In genomic region chr9:19409406-19410194, GRCh38 we compare ENCODE assay signal across 8 cellular contexts. TPM values are rescaled to one million over a fixed set of nuclear protein-coding genes. Genes with fewer than 3 reads are reported as not detected.
A peak's percentile ranks its signal among the peaks of the same experiment; 100 is the strongest.
DNase-seq lines count a peak whose midpoint lies in the region; ATAC-seq, FAIRE-seq and TF ChIP-seq lines count a peak whose summit lies in the region.

No MANE protein-coding gene starts in this region.

- H3K36me3 ChIP-seq in H1 (ENCODE audit: control insufficient read depth in 2 of 4, insufficient read depth in 4 of 4, low read length in 3 of 4), result no peaks in the 10 kb centered on the region

- peaks cover 7% of the 10 kb centered on the region; the same call in 1 of the 2 replicates for H3K79me1 ChIP-seq in H1 (ENCODE audit: low read depth, low read length)

- H3K79me2 ChIP-seq in H1 (ENCODE audit: control insufficient read depth in 1 of 2, insufficient read depth in 2 of 2, low read length in 2 of 2), result peaks cover 0 to 32% of the 10 kb centered on the region in 2 experiments; a peak in 2 of 4 replicates

- no peak overlapping the region for H2BK120ac ChIP-seq in H1 (replicated peaks; ENCODE audit: low read depth, low read length)

- no peaks in the 10 kb centered on the region for H4K20me1 ChIP-seq in H1 (replicated peaks in 1 of 2; ENCODE audit: control insufficient read depth in 1 of 2, insufficient read depth in 2 of 2, low read length in 2 of 2)

- no peak for TF ChIP-seq POLR2A in H1 (IDR thresholded peaks at IDR 0.05; ENCODE audit: control extremely low read depth in 1 of 2, low read depth in 2 of 2, low read length in 2 of 2)

- H3K4ac ChIP-seq in H1 (replicated peaks; ENCODE audit: insufficient read length, low read depth, low read length), result no peak overlapping the region

- no peak overlapping the region for H2BK20ac ChIP-seq in H1 (ENCODE audit: low read length)

- no peaks in the 10 kb centered on the region for H3K9me3 Mint-ChIP-seq in T-helper 1 cell treated with Interleukin-12 subunit alpha and Interleukin-12 subunit beta and Interleukin-4 antibody, amounts not matched to agents 30 μg/mL and 1 μg/mL, for 36 hours

- no peak overlapping the region for H3K56ac ChIP-seq in H1 (replicated peaks; ENCODE audit: insufficient read length, low read depth, low read length)

- H2BK5ac ChIP-seq in H1 (ENCODE audit: low read depth, low read length), result 0 out of 2 replicates have a peak overlapping the region, but pooled peaks have one; percentile 57

- no peak overlapping the region; the same call in 1 of the 2 replicates for H3K27ac ChIP-seq in H1 (ENCODE audit: low read depth, low read length)

- FAIRE-seq in H1 (lab: Jason Lieb, UNC), result no peak
- FAIRE-seq in urothelium cell line (lab: Jason Lieb, UNC), result no peak

- H3K4me1 Mint-ChIP-seq in T-helper 1 cell treated with Interleukin-12 subunit alpha and Interleukin-12 subunit beta and Interleukin-4 antibody, amounts not matched to agents 30 μg/mL and 1 μg/mL, for 36 hours (ENCODE audit: low read depth), result peaks cover 12% of the 10 kb centered on the region

- POLR2A ChIA-PET in H1 (lab: Charles Lee; ENCODE audit: partially characterized antibody), result interaction anchor here (0.7 to 2.0 kb wide), 7 partner anchors 12 to 179 kb away, joined by 3 to 15 read pairs (median 5); partner anchors contain the start of genes DENND4C and RPS6

- ATAC-seq in GM19043 (IDR thresholded peaks at IDR 0.05; ENCODE audit: low read depth, unreplicated experiment), result peak; percentile 20
- ATAC-seq in HG03039 (IDR thresholded peaks at IDR 0.05; ENCODE audit: unreplicated experiment), result no peak

- H4K5ac ChIP-seq in H1 (ENCODE audit: insufficient read length, low read depth, low read length), result no peak overlapping the region

- peak overlapping the region; percentile 81 for H2AFZ ChIP-seq in H1 (ENCODE audit: low read length)

- H3K27me3 ChIP-seq in H1 (replicated peaks in 1 of 4; ENCODE audit: control insufficient read depth in 3 of 4, extremely low read depth in 1 of 4, insufficient read depth in 3 of 4, low read length in 3 of 4) (peaks cover 0 to 7% (median 0%) of the 10 kb centered on the region in 4 experiments; a peak in 2 of 7 replicates), mononuclear cell (ENCODE audit: insufficient read depth, low read length) (no peaks in the 10 kb centered on the region)

- 0 out of 2 replicates have a peak overlapping the region, but pooled peaks have one; percentile 49 for H2AK5ac ChIP-seq in H1 (ENCODE audit: low read depth, low read length)

- H4K8ac ChIP-seq in H1 (ENCODE audit: extremely low read depth, insufficient read depth, low read length), result no peak overlapping the region

- H2BK15ac ChIP-seq in H1 (ENCODE audit: low read length), result no peak overlapping the region

- peaks cover 16% of the 10 kb centered on the region for H3K23me2 ChIP-seq in H1 (ENCODE audit: low read depth, low read length)

- H3K27ac Mint-ChIP-seq in T-helper 1 cell treated with Interleukin-12 subunit alpha and Interleukin-12 subunit beta and Interleukin-4 antibody, amounts not matched to agents 30 μg/mL and 1 μg/mL, for 36 hours, result peak overlapping the region; percentile 80

- TF ChIP-seq EP300 in H1 (IDR thresholded peaks at IDR 0.05; ENCODE audit: borderline replicate concordance in 1 of 2, low read depth in 2 of 2, low read length in 2 of 2), result no peak

- H3K23ac ChIP-seq in H1 (ENCODE audit: insufficient read length), result no peak overlapping the region

- H2BK12ac ChIP-seq in H1 (ENCODE audit: low read depth, low read length), result no peak overlapping the region

- WGBS in H1 (ENCODE audit: extremely low coverage in 1 of 2, insufficient coverage in 1 of 2, insufficient read length in 1 of 2, insufficient replicate concordance in 2 of 2, low coverage in 1 of 2, low lambda C conversion rate in 2 of 2, missing lambda C conversion rate in 1 of 2), 2 experiments, result 13% methylated on average over 17 of the region's 17 CpGs; no CpG with 5 or more reads in 1 of the 2 experiments

- no peak overlapping the region for H3K14ac ChIP-seq in H1 (ENCODE audit: insufficient read length)

- H4K91ac ChIP-seq in H1 (replicated peaks; ENCODE audit: insufficient read length, low read length), result no peak overlapping the region

- CTCF ChIA-PET in H1 (lab: Charles Lee; ENCODE audit: partially characterized antibody), result interaction anchor here (0.8 to 1.5 kb wide), 4 partner anchors 13 to 55 kb away, joined by 3 to 8 read pairs (median 4); no protein-coding TSS in a partner anchor

- no peak for TF ChIP-seq CTCF in H1 (IDR thresholded peaks at IDR 0.05; ENCODE audit: control extremely low read depth in 1 of 3, insufficient read depth in 1 of 3, low read depth in 1 of 3, low read length in 3 of 3)

- H3K4me1 ChIP-seq in H1 (replicated peaks in 1 of 4; ENCODE audit: control insufficient read depth in 3 of 4, insufficient read depth in 4 of 4, low read length in 3 of 4) (peaks cover 2 to 13% (median 10%) of the 10 kb centered on the region in 4 experiments; a peak in 5 of 7 replicates), mononuclear cell (ENCODE audit: insufficient read depth, low read length) (peaks cover 19% of the 10 kb centered on the region)

- no peak; a peak in 1 of 4 replicates for TF ChIP-seq RAD21 in H1 (IDR thresholded peaks at IDR 0.05 in 1 of 2, conservative IDR thresholded peaks at IDR 0.05 in 1 of 2; ENCODE audit: low read depth in 2 of 2, low read length in 2 of 2)

- peak overlapping the region; percentile 74 to 95 for H3K4me2 ChIP-seq in H1 (ENCODE audit: insufficient read depth in 1 of 2, low read depth in 2 of 2, low read length in 2 of 2)

- no peaks in the 10 kb centered on the region for H3K36me3 Mint-ChIP-seq in T-helper 1 cell treated with Interleukin-12 subunit alpha and Interleukin-12 subunit beta and Interleukin-4 antibody, amounts not matched to agents 30 μg/mL and 1 μg/mL, for 36 hours (ENCODE audit: low read depth)

- DNase-seq in AG20443 (ENCODE audit: low spot score) (peak; percentile 20), HT1080 (ENCODE audit: low read depth) (peak; percentile 28), H1 (ENCODE audit: low read depth in 1 of 2, low spot score in 2 of 2) (no peak), urothelium cell line (ENCODE audit: low spot score) (peak; percentile 45)

- H3K4me3 ChIP-seq in H1 (ENCODE audit: extremely low read depth in 1 of 4, insufficient read depth in 2 of 4, low read depth in 3 of 4, low read length in 4 of 4), result peak overlapping the region; percentile 65 to 88 (median 80)
- H3K4me3 ChIP-seq in mononuclear cell (ENCODE audit: low read length), result peak overlapping the region; percentile 67

- H3K27me3 Mint-ChIP-seq in T-helper 1 cell treated with Interleukin-12 subunit alpha and Interleukin-12 subunit beta and Interleukin-4 antibody, amounts not matched to agents 30 μg/mL and 1 μg/mL, for 36 hours (ENCODE audit: low read depth), result peaks cover 10% of the 10 kb centered on the region

- H3K4me3 Mint-ChIP-seq in T-helper 1 cell treated with Interleukin-12 subunit alpha and Interleukin-12 subunit beta and Interleukin-4 antibody, amounts not matched to agents 30 μg/mL and 1 μg/mL, for 36 hours, result peak overlapping the region; percentile 97

- no peaks in the 10 kb centered on the region for H3K9me3 ChIP-seq in H1 (ENCODE audit: insufficient read depth in 2 of 2, low read depth in 1 of 2, low read length in 1 of 2)
- no peaks in the 10 kb centered on the region for H3K9me3 ChIP-seq in mononuclear cell (ENCODE audit: low read depth, low read length)

- H3K18ac ChIP-seq in H1 (ENCODE audit: extremely low read depth, low read length), result peak overlapping the region; percentile 26

- H3K9ac ChIP-seq in H1 (replicated peaks in 1 of 4; ENCODE audit: extremely low read depth in 1 of 4, low read depth in 3 of 4, low read length in 3 of 4), result peak overlapping the region in 3 of 4 experiments; percentile 47 to 61 (median 51); a peak in 6 of 7 replicates

TF ChIP-seq in H1, 55 proteins besides CTCF, POLR2A, EP300 and RAD21:
- no peak for TF ChIP-seq BCL11A (IDR thresholded peaks at IDR 0.05; ENCODE audit: low read depth in 2 of 2, low read length in 2 of 2)
- 0 out of 4 replicates have a peak, but pooled peaks of 1 of the 2 experiments have one; percentile 52 for TF ChIP-seq HDAC2 (IDR thresholded peaks at IDR 0.05; ENCODE audit: borderline replicate concordance in 1 of 2, low read depth in 2 of 2, low read length in 2 of 2)
- TF ChIP-seq SUZ12 (IDR thresholded peaks at IDR 0.05; ENCODE audit: low read length), result 0 out of 2 replicates have a peak, but pooled peaks have one; percentile 31
- peak; percentile 3 to 12; a peak in 1 of 4 replicates for TF ChIP-seq SIN3A (conservative IDR thresholded peaks at IDR 0.05 in 1 of 2, IDR thresholded peaks at IDR 0.05 in 1 of 2; ENCODE audit: low read depth in 1 of 2, low read length in 2 of 2)
- no peak for TF ChIP-seq HDAC6 (IDR thresholded peaks at IDR 0.05; ENCODE audit: low read depth, low read length)

RNA-seq across cellular contexts. Expression of gene ACER2, which starts 0.8 kb away (rescaled TPM):
- total RNA-seq in HT1080 (2014; rRNA removed; shearing (Covaris generic)), result 2.2 and 2.4 TPM in 2 replicates
- 1.4 and 2.0 TPM in 2 replicates for polyA plus RNA-seq in HT1080 (2015; cell fraction: cytosol; rRNA removed)
- 4.1 and 6.1 TPM in 2 replicates for polyA plus RNA-seq in HT1080 (2015; cell fraction: nucleus; rRNA removed)
- total RNA-seq in H1 (2021; fragmentation: NEBNext Ultra II Directional; extraction: Animal tissue kit (Norgen Biotek cat#: 25700)), result 8.8 and 9.9 TPM in 2 replicates
- 6.4 and 7.4 TPM in 2 replicates for polyA plus RNA-seq in H1 (2011; rRNA removed)
- polyA plus RNA-seq in H1 (2011; cell fraction: cytosol; rRNA removed), result 6.6 TPM
- 6.3 TPM for polyA plus RNA-seq in H1 (2011; cell fraction: nucleus; rRNA removed)
- polyA plus RNA-seq in H1 (2012, experiment 1 of 2), result 4.0 to 7.4 TPM (median 5.3 TPM) in 4 replicates
- 0.73 TPM for polyA plus RNA-seq in H1 (2012, experiment 2 of 2)
- 9.0 TPM for polyA plus RNA-seq in H1 (2013, experiment 1 of 2)
- 9.5 TPM for polyA plus RNA-seq in H1 (2013, experiment 2 of 2)
- polyA minus RNA-seq in H1 (2011; rRNA and poly(A)+ RNA removed), result 38.6 and 44.2 TPM in 2 replicates
- 9.7 TPM for polyA minus RNA-seq in H1 (2011; cell fraction: cytosol; rRNA and poly(A)+ RNA removed)
- polyA minus RNA-seq in H1 (2011; cell fraction: nucleus; rRNA and poly(A)+ RNA removed), result 13.2 TPM
- 4.2 TPM for total RNA-seq in mononuclear cell

RNA-seq across cellular contexts. Expression of gene RPS6, which starts 29.6 kb away (rescaled TPM):
- total RNA-seq in HT1080 (2014; rRNA removed; shearing (Covaris generic)), result 2,520 and 2,625 TPM in 2 replicates
- 2,594 and 2,698 TPM in 2 replicates for polyA plus RNA-seq in HT1080 (2015; cell fraction: cytosol; rRNA removed)
- 923 and 930 TPM in 2 replicates for polyA plus RNA-seq in HT1080 (2015; cell fraction: nucleus; rRNA removed)
- 2,913 and 2,954 TPM in 2 replicates for total RNA-seq in H1 (2021; fragmentation: NEBNext Ultra II Directional; extraction: Animal tissue kit (Norgen Biotek cat#: 25700))
- 1,041 and 1,494 TPM in 2 replicates for polyA plus RNA-seq in H1 (2011; rRNA removed)
- 2,375 TPM for polyA plus RNA-seq in H1 (2011; cell fraction: cytosol; rRNA removed)
- polyA plus RNA-seq in H1 (2011; cell fraction: nucleus; rRNA removed), result 1,553 TPM
- 2,528 to 2,958 TPM (median 2,677 TPM) in 4 replicates for polyA plus RNA-seq in H1 (2012, experiment 1 of 2)
- 423 TPM for polyA plus RNA-seq in H1 (2012, experiment 2 of 2)
- polyA plus RNA-seq in H1 (2013, experiment 1 of 2), result 2,850 TPM
- polyA plus RNA-seq in H1 (2013, experiment 2 of 2), result 2,765 TPM
- polyA minus RNA-seq in H1 (2011; rRNA and poly(A)+ RNA removed), result 1,030 and 1,238 TPM in 2 replicates
- polyA minus RNA-seq in H1 (2011; cell fraction: cytosol; rRNA and poly(A)+ RNA removed), result 496 TPM
- polyA minus RNA-seq in H1 (2011; cell fraction: nucleus; rRNA and poly(A)+ RNA removed), result 568 TPM
- 2,384 TPM for total RNA-seq in mononuclear cell

Comparison
In these comparisons a context has a peak if more than half of its experiments do, and no peak if none do; other contexts are left out.
1. DNase-seq: peak in AG20443 (single experiment), HT1080 (single experiment) and urothelium cell line (single experiment); none in H1 (0 of 2).